ENCODE assay signal across 12 cellular contexts in the genomic region with DNA sequence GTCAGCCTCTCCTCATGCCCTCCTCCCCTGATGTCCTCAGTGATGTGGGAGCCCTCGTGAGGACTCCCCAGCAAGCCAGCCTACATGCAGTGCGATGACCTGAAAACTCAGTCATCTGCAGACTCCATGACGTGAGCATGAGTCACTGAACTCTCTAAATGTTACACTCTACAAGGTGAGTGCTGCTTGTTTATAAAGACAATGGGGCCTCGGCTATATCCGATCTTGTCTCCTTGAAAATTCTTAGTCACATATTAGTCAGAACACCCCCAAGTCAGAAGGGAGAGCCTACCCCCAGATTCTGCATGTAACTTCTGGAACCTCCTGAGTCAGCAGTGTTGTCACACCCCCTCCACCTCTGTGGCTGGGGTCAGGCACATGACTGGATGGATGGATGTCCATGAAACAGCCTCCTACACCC.
A peak's percentile ranks its signal among the peaks of the same experiment; 100 is the strongest.
DNase-seq lines count a peak whose midpoint lies in the region; ATAC-seq and TF ChIP-seq lines count a peak whose summit lies in the region.
"Had no signal": no experiment of that assay in that cellular context is flagged by ENCODE, and none has a peak within 500 bp of the region (broad histone marks: within the 10 kb centered on the region; RNA-seq: fewer than 3 reads in every experiment).

No MANE protein-coding gene starts in this region.

- no peak overlapping the region for H3K4me3 ChIP-seq in HFF-Myc (replicated peaks; ENCODE audit: low read depth, low read length)
- H3K4me3 ChIP-seq: cardiac muscle cell, ovary had no signal

- TF ChIP-seq CTCF in HFF-Myc (IDR thresholded peaks at IDR 0.05; ENCODE audit: low read depth, low read length, missing control alignments): no peak

- DNase-seq in ACHN: peak; percentile 94
- DNase-seq in HFF-Myc (ENCODE audit: extremely low read depth, low read depth): peak; percentile 84
- DNase-seq in amniotic stem cell (lab: John Stamatoyannopoulos, UW): peak; percentile 67
- peak; percentile 72 for DNase-seq in islet precursor cell
- DNase-seq in NOMO-1 (lab: John Stamatoyannopoulos, UW; ENCODE audit: unreplicated experiment in 2 of 2): no peak
- no peak for DNase-seq in midbrain (lab: John Stamatoyannopoulos, UW)
- DNase-seq: activated CD4-positive, alpha-beta T cell treated with anti-CD3 and anti-CD28 coated beads, Interleukin-2, amount 50 U/mL, for 48 hours; CD8-positive, alpha-beta memory T cell; ovary had no signal

- in situ Hi-C loops in ACHN (cut with HindIII; ENCODE audit: low pct_ligation_motif_present, low pct_unique_long_range_greater_than_20kb, low sequenced_read_pairs): no loop called here

- ATAC-seq in HG03139 (IDR thresholded peaks at IDR 0.05; ENCODE audit: unreplicated experiment) (no peak), HG03521 (IDR thresholded peaks at IDR 0.05; ENCODE audit: unreplicated experiment) (no peak)

Comparison
In these comparisons a context has a peak if more than half of its experiments do, and no peak if none do; other contexts are left out.
1. DNase-seq: peak in ACHN (single experiment), HFF-Myc (single experiment), amniotic stem cell (single experiment) and islet precursor cell (single experiment); none in NOMO-1 (0 of 2) and midbrain (single experiment).